8 cellular contexts compared by ENCODE assay signal in the genomic region with DNA sequence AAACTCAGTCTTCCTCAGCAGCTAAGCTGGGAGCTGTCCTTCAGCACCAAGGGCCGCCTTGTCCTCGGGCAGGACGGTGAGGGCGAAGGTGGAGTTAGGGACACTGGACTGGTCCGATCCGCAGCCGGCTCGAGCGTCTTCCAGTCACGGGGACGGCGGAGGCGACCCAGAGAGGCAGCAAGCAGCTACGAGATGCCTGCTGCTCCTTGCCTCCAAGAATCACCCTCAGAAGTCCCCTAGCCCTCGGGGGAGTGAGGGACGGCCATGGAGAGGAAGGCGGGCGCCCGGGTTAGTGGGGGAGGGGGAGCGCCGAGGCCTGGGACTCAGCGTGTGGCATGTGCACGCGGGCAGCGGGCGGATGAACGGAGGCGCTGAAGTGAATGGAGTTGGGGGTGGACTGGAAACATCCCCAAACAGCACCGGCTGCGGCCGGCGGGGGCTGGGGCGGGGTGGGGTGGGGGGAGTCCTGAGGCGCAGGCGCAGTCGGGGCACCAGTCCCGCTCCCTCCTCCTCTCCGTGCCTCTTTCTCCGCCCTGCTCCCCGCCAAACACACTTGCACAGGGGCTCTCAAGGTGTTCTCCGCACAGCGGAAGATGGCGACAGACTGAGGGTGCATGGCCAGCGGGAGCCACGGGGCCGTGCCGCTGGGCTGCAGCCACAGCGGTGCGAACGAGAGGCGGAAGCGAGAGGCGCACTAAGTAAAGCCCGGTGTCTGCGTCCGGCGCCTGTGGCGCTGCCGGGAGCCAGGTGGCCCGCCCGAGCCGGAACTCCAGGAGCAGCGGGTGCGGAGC. TPM values are rescaled to one million over a fixed set of nuclear protein-coding genes. Genes with fewer than 3 reads are reported as not detected.
DNase-seq lines count a peak whose midpoint lies in the region; ATAC-seq lines count a peak whose summit lies in the region.

Gene NALF2 (plus strand): TSS at position 492 of the 791 bp plus-strand sequence. CDS start 957 bp downstream, outside the sequence.

- CTCF ChIA-PET in activated CD4-positive, alpha-beta T cell treated with anti-CD3 and anti-CD28 coated beads for 36 hours (lab: Charles Lee) = interaction anchor here (0.7 to 1.5 kb wide), 3 partner anchors 11 to 508 kb away, joined by 3 to 6 read pairs (median 5); no protein-coding TSS in a partner anchor
- CTCF ChIA-PET in activated naive CD4-positive, alpha-beta T cell treated with anti-CD3 and anti-CD28 coated beads for 36 hours (lab: Charles Lee) = interaction anchor here (0.8 to 1.1 kb wide), 2 partner anchors 12 to 594 kb away, joined by 3 read pairs; no protein-coding TSS in a partner anchor

- intact Hi-C loops in activated CD4-positive, alpha-beta T cell treated with anti-CD3 and anti-CD28 coated beads for 36 hours (cut with DNase I, micrococcal nuclease) = loop anchor here in 1 of 2 experiments (5.0 kb wide), 1 partner anchor 113 kb away; the partner anchor contains the start of gene EDA
- intact Hi-C loops in activated naive CD4-positive, alpha-beta T cell treated with anti-CD3 and anti-CD28 coated beads for 36 hours (cut with micrococcal nuclease) = loop anchor here (2.0 kb wide), 2 partner anchors 115 to 629 kb away; partner anchors contain the start of gene IGBP1

- no peak within 1 kb of the TSS for H3K27ac Mint-ChIP-seq in activated CD4-positive, alpha-beta T cell treated with anti-CD3 and anti-CD28 coated beads for 36 hours
- no peak within 1 kb of the TSS for H3K27ac Mint-ChIP-seq in activated naive CD4-positive, alpha-beta T cell treated with anti-CD3 and anti-CD28 coated beads for 36 hours

- peak; percentile 63 for DNase-seq in activated CD4-positive, alpha-beta T cell treated with anti-CD3 and anti-CD28 coated beads for 36 hours
- no peak for DNase-seq in activated CD4-positive, alpha-beta T cell treated with anti-CD3 and anti-CD28 coated beads for 1 hour
- DNase-seq in NCI-H2171 treated with DMSO at 0.1 percent for 48 hours (lab: John Stamatoyannopoulos, UW) = peak; percentile 80
- peak; percentile 61 for DNase-seq in activated naive CD4-positive, alpha-beta T cell treated with anti-CD3 and anti-CD28 coated beads for 36 hours
- peak; percentile 20 for DNase-seq in germinal center (ENCODE audit: low spot score)
- peak; percentile 45 for DNase-seq in occipital lobe (lab: John Stamatoyannopoulos, UW)
- DNase-seq in T1000 (lab: John Stamatoyannopoulos, UW) = no peak

- peaks cover 2% of the 10 kb centered on the region for H3K4me1 Mint-ChIP-seq in activated CD4-positive, alpha-beta T cell treated with anti-CD3 and anti-CD28 coated beads for 36 hours
- peaks cover 4% of the 10 kb centered on the region for H3K4me1 Mint-ChIP-seq in activated naive CD4-positive, alpha-beta T cell treated with anti-CD3 and anti-CD28 coated beads for 36 hours (ENCODE audit: low read depth)

- H3K4me3 Mint-ChIP-seq in activated CD4-positive, alpha-beta T cell treated with anti-CD3 and anti-CD28 coated beads for 36 hours = peak within 1 kb of the TSS; percentile 63
- H3K4me3 Mint-ChIP-seq in activated naive CD4-positive, alpha-beta T cell treated with anti-CD3 and anti-CD28 coated beads for 36 hours = peak within 1 kb of the TSS; percentile 77

- no peaks in the 10 kb centered on the region for H3K36me3 Mint-ChIP-seq in activated CD4-positive, alpha-beta T cell treated with anti-CD3 and anti-CD28 coated beads for 36 hours (ENCODE audit: low read depth)
- no peaks in the 10 kb centered on the region for H3K36me3 Mint-ChIP-seq in activated naive CD4-positive, alpha-beta T cell treated with anti-CD3 and anti-CD28 coated beads for 36 hours (ENCODE audit: low read depth)

- peaks cover 24% of the 10 kb centered on the region for H3K27me3 Mint-ChIP-seq in activated CD4-positive, alpha-beta T cell treated with anti-CD3 and anti-CD28 coated beads for 36 hours
- H3K27me3 Mint-ChIP-seq in activated naive CD4-positive, alpha-beta T cell treated with anti-CD3 and anti-CD28 coated beads for 36 hours (ENCODE audit: low read depth) = peaks cover 15% of the 10 kb centered on the region

- peak; percentile 79 for ATAC-seq in activated CD4-positive, alpha-beta T cell treated with anti-CD3 and anti-CD28 coated beads for 36 hours
- no peak for ATAC-seq in GM19452 (IDR thresholded peaks at IDR 0.05; ENCODE audit: unreplicated experiment)

- POLR2A ChIA-PET in activated CD4-positive, alpha-beta T cell treated with anti-CD3 and anti-CD28 coated beads for 36 hours (lab: Charles Lee) = no interaction called here

- no peaks in the 10 kb centered on the region for H3K9me3 Mint-ChIP-seq in activated CD4-positive, alpha-beta T cell treated with anti-CD3 and anti-CD28 coated beads for 36 hours (ENCODE audit: low read depth)
- H3K9me3 Mint-ChIP-seq in activated naive CD4-positive, alpha-beta T cell treated with anti-CD3 and anti-CD28 coated beads for 36 hours = no peaks in the 10 kb centered on the region

RNA-seq across cellular contexts. Expression of gene NALF2, which starts in this region (rescaled TPM):
- under 1 TPM; 0.11 TPM for total RNA-seq in activated CD4-positive, alpha-beta T cell treated with anti-CD3 and anti-CD28 coated beads for 36 hours
- total RNA-seq in activated naive CD4-positive, alpha-beta T cell treated with anti-CD3 and anti-CD28 coated beads for 36 hours = under 1 TPM; 0.22 to 0.29 TPM
- total RNA-seq in occipital lobe = 1.9 TPM

Comparison
In these comparisons a context has a peak if more than half of its experiments do, and no peak if none do; other contexts are left out.
1. Peak in DNase-seq and ATAC-seq in activated CD4-positive, alpha-beta T cell treated with anti-CD3 and anti-CD28 coated beads for 36 hours; RNA of the gene not detected or under 1 TPM.
2. Peak in DNase-seq in activated naive CD4-positive, alpha-beta T cell treated with anti-CD3 and anti-CD28 coated beads for 36 hours; RNA of the gene not detected or under 1 TPM.
3. DNase-seq: peak in NCI-H2171 treated with DMSO at 0.1 percent for 48 hours (single experiment), germinal center (single experiment) and occipital lobe (single experiment); none in activated CD4-positive, alpha-beta T cell treated with anti-CD3 and anti-CD28 coated beads for 1 hour (single experiment) and T1000 (single experiment).